ENCODE assay signal across 1 cellular context in the genomic region with DNA sequence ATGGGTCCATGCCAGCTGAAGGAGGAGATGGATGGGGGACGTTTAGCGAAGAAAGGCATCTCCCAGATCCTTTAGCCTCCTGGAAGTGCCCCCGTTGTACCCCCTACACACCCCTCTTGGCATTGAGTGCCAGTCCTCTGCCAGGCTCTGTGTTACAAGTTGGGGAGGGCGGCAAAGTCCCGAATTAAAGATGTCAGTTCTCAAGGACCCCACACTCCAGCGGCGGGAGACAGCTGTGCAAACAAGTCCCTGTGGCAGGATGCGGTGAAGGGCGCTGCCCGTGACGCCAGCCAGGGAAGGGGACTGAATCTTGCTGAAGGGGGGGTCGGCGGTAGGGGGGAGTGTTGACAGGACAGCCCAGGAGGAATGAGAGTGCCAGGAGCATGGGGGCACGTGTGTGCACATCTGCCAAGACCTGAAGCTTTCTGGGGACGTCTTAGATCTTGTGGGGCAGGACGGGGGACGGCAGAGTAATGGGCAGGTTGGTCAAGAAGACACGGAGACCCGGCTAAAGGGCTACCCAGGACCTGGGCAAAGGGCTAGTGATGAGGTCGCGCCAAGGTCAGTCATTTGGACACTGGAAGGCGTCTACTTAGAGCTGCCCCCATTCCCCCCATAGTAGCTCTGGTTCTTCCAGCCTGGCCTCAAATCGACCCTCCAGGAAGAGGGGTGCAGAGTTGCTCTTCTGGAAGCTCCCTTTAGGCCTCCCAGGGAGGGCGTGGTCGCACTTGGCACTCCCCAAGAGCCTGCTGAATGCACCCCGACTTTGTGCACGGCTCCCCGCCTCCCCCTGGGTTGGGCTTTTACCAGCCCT.
TF ChIP-seq lines count a peak whose summit lies in the region.

No MANE protein-coding gene starts in this region.

TF ChIP-seq in HEK293, 187 proteins besides CTCF, POLR2A, EP300 and RAD21 (continued from another document):
- TF ChIP-seq, protein P1, sequence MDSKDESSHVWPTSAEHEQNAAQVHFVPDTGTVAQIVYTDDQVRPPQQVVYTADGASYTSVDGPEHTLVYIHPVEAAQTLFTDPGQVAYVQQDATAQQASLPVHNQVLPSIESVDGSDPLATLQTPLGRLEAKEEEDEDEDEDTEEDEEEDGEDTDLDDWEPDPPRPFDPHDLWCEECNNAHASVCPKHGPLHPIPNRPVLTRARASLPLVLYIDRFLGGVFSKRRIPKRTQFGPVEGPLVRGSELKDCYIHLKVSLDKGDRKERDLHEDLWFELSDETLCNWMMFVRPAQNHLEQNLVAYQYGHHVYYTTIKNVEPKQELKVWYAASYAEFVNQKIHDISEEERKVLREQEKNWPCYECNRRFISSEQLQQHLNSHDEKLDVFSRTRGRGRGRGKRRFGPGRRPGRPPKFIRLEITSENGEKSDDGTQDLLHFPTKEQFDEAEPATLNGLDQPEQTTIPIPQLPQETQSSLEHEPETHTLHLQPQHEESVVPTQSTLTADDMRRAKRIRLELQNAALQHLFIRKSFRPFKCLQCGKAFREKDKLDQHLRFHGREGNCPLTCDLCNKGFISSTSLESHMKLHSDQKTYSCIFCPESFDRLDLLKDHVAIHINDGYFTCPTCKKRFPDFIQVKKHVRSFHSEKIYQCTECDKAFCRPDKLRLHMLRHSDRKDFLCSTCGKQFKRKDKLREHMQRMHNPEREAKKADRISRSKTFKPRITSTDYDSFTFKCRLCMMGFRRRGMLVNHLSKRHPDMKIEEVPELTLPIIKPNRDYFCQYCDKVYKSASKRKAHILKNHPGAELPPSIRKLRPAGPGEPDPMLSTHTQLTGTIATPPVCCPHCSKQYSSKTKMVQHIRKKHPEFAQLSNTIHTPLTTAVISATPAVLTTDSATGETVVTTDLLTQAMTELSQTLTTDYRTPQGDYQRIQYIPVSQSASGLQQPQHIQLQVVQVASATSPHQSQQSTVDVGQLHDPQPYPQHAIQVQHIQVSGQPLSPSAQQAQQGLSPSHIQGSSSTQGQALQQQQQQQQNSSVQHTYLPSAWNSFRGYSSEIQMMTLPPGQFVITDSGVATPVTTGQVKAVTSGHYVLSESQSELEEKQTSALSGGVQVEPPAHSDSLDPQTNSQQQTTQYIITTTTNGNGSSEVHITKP (tag by site-specific recombination; IDR thresholded peaks at IDR 0.05), result peak; percentile 3
- TF ChIP-seq GLIS1 (tag by site-specific recombination; IDR thresholded peaks at IDR 0.05) (peak; percentile 89), ZNF843 (tag by site-specific recombination; IDR thresholded peaks at IDR 0.05) (no peak), ZFP69B (tag by site-specific recombination; IDR thresholded peaks at IDR 0.05) (no peak), ZNF747 (tag by site-specific recombination; IDR thresholded peaks at IDR 0.05) (no peak), PRDM1 (tag by site-specific recombination; IDR thresholded peaks at IDR 0.05) (no peak), KLF10 (tag by site-specific recombination; IDR thresholded peaks at IDR 0.05) (0 out of 2 replicates have a peak, but pooled peaks have one; percentile 25), ZNF416 (tag by site-specific recombination; IDR thresholded peaks at IDR 0.05) (no peak), SP2 (tag by site-specific recombination; IDR thresholded peaks at IDR 0.05) (no peak), ZNF184 (tag by site-specific recombination; IDR thresholded peaks at IDR 0.05) (no peak), ZNF629 (tag by site-specific recombination; IDR thresholded peaks at IDR 0.05) (peak; percentile 42; the same call in 1 of the 2 replicates), ZNF776 (tag by site-specific recombination; IDR thresholded peaks at IDR 0.05; ENCODE audit: borderline replicate concordance) (no peak), WT1 (tag by site-specific recombination; IDR thresholded peaks at IDR 0.05) (peak; percentile 39), TRIM28 (IDR thresholded peaks at IDR 0.05; ENCODE audit: borderline replicate concordance, low read length) (no peak), SP7 (tag by site-specific recombination; IDR thresholded peaks at IDR 0.05) (peak; percentile 13; the same call in 1 of the 2 replicates), ZBTB7A (tag by site-specific recombination; IDR thresholded peaks at IDR 0.05; ENCODE audit: low read depth) (no peak), ZNF530 (tag by site-specific recombination; IDR thresholded peaks at IDR 0.05; ENCODE audit: low read depth) (no peak), ZNF670 (tag by site-specific recombination; IDR thresholded peaks at IDR 0.05; ENCODE audit: low read depth) (no peak), KLF1 (tag by site-specific recombination; IDR thresholded peaks at IDR 0.05) (peak; percentile 48; the same call in 1 of the 2 replicates), ZIC2 (tag by site-specific recombination; IDR thresholded peaks at IDR 0.05) (peak; percentile 63), ZNF266 (tag by site-specific recombination; IDR thresholded peaks at IDR 0.05; ENCODE audit: low read depth) (no peak), ZNF248 (tag by site-specific recombination; IDR thresholded peaks at IDR 0.05) (no peak), ZNF830 (tag by site-specific recombination; IDR thresholded peaks at IDR 0.05; ENCODE audit: low read depth) (no peak), ZNF175 (tag by site-specific recombination; IDR thresholded peaks at IDR 0.05) (no peak), ZNF24 (tag by site-specific recombination; IDR thresholded peaks at IDR 0.05) (no peak), ZNF768 (tag by site-specific recombination; IDR thresholded peaks at IDR 0.05) (no peak), ZNF366 (tag by site-specific recombination; conservative IDR thresholded peaks at IDR 0.05) (no peak), ZNF302 (tag by site-specific recombination; IDR thresholded peaks at IDR 0.05; ENCODE audit: low read depth) (no peak), ZXDB (tag by site-specific recombination; IDR thresholded peaks at IDR 0.05) (peak; percentile 8; the same call in 1 of the 2 replicates), GLIS2 (tag by site-specific recombination; IDR thresholded peaks at IDR 0.05) (peak; percentile 87), ZNF169 (tag by site-specific recombination; IDR thresholded peaks at IDR 0.05) (no peak), ZNF324 (tag by site-specific recombination; IDR thresholded peaks at IDR 0.05) (no peak)
- TF ChIP-seq, protein P2, sequence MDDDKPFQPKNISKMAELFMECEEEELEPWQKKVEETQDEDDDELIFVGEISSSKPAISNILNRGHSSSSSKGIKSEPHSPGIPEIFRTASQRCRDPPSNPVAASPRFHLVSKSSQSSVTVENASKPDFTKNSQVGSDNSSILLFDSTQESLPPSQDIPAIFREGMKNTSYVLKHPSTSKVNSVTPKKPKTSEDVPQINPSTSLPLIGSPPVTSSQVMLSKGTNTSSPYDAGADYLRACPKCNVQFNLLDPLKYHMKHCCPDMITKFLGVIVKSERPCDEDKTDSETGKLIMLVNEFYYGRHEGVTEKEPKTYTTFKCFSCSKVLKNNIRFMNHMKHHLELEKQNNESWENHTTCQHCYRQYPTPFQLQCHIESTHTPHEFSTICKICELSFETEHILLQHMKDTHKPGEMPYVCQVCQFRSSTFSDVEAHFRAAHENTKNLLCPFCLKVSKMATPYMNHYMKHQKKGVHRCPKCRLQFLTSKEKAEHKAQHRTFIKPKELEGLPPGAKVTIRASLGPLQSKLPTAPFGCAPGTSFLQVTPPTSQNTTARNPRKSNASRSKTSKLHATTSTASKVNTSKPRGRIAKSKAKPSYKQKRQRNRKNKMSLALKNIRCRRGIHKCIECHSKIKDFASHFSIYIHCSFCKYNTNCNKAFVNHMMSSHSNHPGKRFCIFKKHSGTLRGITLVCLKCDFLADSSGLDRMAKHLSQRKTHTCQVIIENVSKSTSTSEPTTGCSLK (tag by site-specific recombination; IDR thresholded peaks at IDR 0.05), result no peak
- TF ChIP-seq, protein P3, sequence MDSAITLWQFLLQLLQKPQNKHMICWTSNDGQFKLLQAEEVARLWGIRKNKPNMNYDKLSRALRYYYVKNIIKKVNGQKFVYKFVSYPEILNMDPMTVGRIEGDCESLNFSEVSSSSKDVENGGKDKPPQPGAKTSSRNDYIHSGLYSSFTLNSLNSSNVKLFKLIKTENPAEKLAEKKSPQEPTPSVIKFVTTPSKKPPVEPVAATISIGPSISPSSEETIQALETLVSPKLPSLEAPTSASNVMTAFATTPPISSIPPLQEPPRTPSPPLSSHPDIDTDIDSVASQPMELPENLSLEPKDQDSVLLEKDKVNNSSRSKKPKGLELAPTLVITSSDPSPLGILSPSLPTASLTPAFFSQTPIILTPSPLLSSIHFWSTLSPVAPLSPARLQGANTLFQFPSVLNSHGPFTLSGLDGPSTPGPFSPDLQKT (IDR thresholded peaks at IDR 0.05; ENCODE audit: borderline replicate concordance, low read depth, low read length), result no peak
- TF ChIP-seq, protein P4, sequence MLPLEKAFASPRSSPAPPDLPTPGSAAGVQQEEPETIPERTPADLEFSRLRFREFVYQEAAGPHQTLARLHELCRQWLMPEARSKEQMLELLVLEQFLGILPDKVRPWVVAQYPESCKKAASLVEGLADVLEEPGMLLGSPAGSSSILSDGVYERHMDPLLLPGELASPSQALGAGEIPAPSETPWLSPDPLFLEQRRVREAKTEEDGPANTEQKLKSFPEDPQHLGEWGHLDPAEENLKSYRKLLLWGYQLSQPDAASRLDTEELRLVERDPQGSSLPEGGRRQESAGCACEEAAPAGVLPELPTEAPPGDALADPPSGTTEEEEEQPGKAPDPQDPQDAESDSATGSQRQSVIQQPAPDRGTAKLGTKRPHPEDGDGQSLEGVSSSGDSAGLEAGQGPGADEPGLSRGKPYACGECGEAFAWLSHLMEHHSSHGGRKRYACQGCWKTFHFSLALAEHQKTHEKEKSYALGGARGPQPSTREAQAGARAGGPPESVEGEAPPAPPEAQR (tag by site-specific recombination; IDR thresholded peaks at IDR 0.05), result no peak
- TF ChIP-seq, protein P5, sequence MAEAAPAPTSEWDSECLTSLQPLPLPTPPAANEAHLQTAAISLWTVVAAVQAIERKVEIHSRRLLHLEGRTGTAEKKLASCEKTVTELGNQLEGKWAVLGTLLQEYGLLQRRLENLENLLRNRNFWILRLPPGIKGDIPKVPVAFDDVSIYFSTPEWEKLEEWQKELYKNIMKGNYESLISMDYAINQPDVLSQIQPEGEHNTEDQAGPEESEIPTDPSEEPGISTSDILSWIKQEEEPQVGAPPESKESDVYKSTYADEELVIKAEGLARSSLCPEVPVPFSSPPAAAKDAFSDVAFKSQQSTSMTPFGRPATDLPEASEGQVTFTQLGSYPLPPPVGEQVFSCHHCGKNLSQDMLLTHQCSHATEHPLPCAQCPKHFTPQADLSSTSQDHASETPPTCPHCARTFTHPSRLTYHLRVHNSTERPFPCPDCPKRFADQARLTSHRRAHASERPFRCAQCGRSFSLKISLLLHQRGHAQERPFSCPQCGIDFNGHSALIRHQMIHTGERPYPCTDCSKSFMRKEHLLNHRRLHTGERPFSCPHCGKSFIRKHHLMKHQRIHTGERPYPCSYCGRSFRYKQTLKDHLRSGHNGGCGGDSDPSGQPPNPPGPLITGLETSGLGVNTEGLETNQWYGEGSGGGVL (tag by site-specific recombination; IDR thresholded peaks at IDR 0.05), result peak; percentile 80
- TF ChIP-seq, protein P6, sequence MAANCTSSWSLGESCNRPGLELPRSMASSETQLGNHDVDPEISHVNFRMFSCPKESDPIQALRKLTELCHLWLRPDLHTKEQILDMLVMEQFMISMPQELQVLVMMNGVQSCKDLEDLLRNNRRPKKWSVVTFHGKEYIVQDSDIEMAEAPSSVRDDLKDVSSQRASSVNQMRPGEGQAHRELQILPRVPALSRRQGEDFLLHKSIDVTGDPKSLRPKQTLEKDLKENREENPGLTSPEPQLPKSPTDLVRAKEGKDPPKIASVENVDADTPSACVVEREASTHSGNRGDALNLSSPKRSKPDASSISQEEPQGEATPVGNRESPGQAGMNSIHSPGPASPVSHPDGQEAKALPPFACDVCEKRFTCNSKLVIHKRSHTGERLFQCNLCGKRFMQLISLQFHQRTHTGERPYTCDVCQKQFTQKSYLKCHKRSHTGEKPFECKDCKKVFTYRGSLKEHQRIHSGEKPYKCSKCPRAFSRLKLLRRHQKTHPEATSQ (tag by site-specific recombination; IDR thresholded peaks at IDR 0.05), result no peak
- TF ChIP-seq, protein P7, sequence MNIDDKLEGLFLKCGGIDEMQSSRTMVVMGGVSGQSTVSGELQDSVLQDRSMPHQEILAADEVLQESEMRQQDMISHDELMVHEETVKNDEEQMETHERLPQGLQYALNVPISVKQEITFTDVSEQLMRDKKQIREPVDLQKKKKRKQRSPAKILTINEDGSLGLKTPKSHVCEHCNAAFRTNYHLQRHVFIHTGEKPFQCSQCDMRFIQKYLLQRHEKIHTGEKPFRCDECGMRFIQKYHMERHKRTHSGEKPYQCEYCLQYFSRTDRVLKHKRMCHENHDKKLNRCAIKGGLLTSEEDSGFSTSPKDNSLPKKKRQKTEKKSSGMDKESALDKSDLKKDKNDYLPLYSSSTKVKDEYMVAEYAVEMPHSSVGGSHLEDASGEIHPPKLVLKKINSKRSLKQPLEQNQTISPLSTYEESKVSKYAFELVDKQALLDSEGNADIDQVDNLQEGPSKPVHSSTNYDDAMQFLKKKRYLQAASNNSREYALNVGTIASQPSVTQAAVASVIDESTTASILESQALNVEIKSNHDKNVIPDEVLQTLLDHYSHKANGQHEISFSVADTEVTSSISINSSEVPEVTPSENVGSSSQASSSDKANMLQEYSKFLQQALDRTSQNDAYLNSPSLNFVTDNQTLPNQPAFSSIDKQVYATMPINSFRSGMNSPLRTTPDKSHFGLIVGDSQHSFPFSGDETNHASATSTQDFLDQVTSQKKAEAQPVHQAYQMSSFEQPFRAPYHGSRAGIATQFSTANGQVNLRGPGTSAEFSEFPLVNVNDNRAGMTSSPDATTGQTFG (tag by site-specific recombination; IDR thresholded peaks at IDR 0.05; ENCODE audit: borderline replicate concordance), result no peak
- TF ChIP-seq, protein P8, sequence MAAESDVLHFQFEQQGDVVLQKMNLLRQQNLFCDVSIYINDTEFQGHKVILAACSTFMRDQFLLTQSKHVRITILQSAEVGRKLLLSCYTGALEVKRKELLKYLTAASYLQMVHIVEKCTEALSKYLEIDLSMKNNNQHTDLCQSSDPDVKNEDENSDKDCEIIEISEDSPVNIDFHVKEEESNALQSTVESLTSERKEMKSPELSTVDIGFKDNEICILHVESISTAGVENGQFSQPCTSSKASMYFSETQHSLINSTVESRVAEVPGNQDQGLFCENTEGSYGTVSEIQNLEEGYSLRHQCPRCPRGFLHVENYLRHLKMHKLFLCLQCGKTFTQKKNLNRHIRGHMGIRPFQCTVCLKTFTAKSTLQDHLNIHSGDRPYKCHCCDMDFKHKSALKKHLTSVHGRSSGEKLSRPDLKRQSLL (tag by site-specific recombination; IDR thresholded peaks at IDR 0.05), result no peak
TF ChIP-seq in HEK293: peak in this region for 23.
